In the genomic region with DNA sequence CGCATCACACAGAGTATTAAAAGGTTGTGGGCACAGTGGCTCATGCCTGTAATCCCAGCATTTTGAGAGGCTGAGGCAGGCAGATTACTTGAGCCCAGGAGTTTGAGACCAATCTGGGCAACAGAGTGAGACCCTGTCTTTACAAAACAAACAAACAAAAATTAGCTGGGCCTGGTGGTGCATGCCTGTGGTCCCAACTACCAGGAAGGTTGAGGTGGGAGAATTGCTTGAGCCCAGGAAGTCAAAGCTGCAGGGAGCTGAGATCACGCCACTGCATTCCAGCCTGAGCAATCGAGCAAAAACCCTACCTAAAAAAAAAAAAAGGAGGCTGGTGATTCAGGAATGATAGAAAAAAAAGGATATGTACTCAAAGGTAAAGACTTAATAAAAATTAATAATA, we compare ENCODE assay signal across 2 cellular contexts.
A peak's percentile ranks its signal among the peaks of the same experiment; 100 is the strongest.
TF ChIP-seq lines count a peak whose summit lies in the region.

No MANE protein-coding gene starts in this region.

TF ChIP-seq in WTC11, 78 proteins besides CTCF, POLR2A, EP300 and RAD21:
- peak; percentile 24; the same call in 1 of the 2 replicates for TF ChIP-seq ZNF121 (CRISPR knock-in tag; IDR thresholded peaks at IDR 0.05)
- TF ChIP-seq RORB (CRISPR knock-in tag; IDR thresholded peaks at IDR 0.05) = no peak

TF ChIP-seq in H1, 55 proteins besides CTCF, POLR2A, EP300 and RAD21:
- no peak for TF ChIP-seq USF2 (IDR thresholded peaks at IDR 0.05; ENCODE audit: low read length)
- TF ChIP-seq TEAD4 (IDR thresholded peaks at IDR 0.05; ENCODE audit: low read depth, low read length) = peak; percentile 55; the same call in 1 of the 2 replicates
